ENCODE assay signal across 10 cellular contexts in the genomic region with DNA sequence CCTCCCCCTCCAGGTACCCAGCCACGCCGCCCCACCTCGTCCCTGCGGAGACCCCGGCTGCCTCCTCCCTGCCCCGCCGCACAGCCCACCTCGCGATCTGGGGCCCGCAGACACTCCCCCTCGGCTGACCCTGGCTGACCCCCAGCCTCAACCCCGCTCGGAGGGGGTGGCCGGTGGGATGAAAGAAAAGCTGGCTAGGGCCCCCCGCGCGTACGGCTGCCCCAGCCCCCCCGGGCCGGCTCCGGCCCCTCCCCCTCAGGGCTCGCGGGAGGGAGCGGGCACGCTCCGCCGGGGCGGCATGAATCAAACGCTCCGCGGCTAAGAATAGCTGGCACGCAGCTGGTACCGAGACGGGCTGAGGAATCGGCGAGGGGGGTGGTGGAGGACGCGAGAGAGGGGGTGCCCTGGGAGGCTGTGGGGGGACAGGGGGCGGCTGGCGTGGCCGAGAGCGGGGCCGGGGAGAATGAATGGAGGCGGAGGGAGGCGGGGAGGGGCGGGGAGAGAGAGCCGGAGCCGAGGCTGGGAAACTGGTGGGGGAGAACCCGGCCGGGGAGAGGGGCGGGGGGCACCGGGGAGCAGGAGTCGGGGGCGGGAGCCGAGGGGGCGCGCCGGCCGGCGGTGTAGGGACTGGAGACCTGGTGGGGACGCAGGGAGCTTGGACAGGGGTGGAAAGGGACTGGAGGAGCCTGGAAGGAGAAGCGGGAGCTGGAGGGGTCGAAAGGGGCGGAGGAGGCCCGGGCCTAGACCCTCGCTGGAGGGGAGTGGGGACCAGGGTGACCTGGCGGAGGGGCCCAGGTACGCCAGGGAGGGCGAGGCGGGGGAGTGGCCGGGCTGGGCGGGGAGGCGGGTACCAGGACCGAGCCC. TPM values are rescaled to one million over a fixed set of nuclear protein-coding genes. Genes with fewer than 3 reads are reported as not detected.
A peak's percentile ranks its signal among the peaks of the same experiment; 100 is the strongest.
DNase-seq lines count a peak whose midpoint lies in the region; ATAC-seq lines count a peak whose summit lies in the region.
"Had no signal": no experiment of that assay in that cellular context is flagged by ENCODE, and none has a peak within 500 bp of the region (broad histone marks: within the 10 kb centered on the region; RNA-seq: fewer than 3 reads in every experiment).

No MANE protein-coding gene starts in this region.

- peak in 2 of 3 experiments; percentile 32 to 35 for DNase-seq in NCI-H1417 (lab: John Stamatoyannopoulos, UW)
- no peak for DNase-seq in NCI-H1417 treated with DMSO at 0.1 percent for 48 hours (lab: John Stamatoyannopoulos, UW)
- peak; percentile 37 for DNase-seq in activated T-cell treated with anti-CD3 and anti-CD28 coated beads, Interleukin-2, amount 50 U/mL, for 1 hour
- peak; percentile 70 for DNase-seq in hepatic stellate cell (ENCODE audit: low spot score)
- no peak for DNase-seq in activated CD4-positive, alpha-beta T cell treated with anti-CD3 and anti-CD28 coated beads, Interleukin-2, amount 10 ng/mL, durations not matched to agents 24 days and 14 days
- DNase-seq in NCI-H1694 treated with DMSO at 0.1 percent for 48 hours (lab: John Stamatoyannopoulos, UW), result no peak
- DNase-seq: 8988T had no signal

- H3K36me3 Mint-ChIP-seq in stimulated activated memory B cell treated with anti-CD40 and anti-IgM and Interleukin-4, amounts not matched to agents 10 μg/mL and 1 μg/mL and 100 μg/mL, for 72 hours, result no peaks in the 10 kb centered on the region
- no peaks in the 10 kb centered on the region for H3K36me3 Mint-ChIP-seq in activated CD4-positive, alpha-beta T cell treated with anti-CD3 and anti-CD28 coated beads, Interleukin-2, amount 10 ng/mL, durations not matched to agents 24 days and 14 days (ENCODE audit: low read depth)

- ATAC-seq in stimulated activated memory B cell treated with anti-CD40 and anti-IgM and Interleukin-4, amounts not matched to agents 10 μg/mL and 1 μg/mL and 100 μg/mL, for 72 hours, result peak; percentile 52
- ATAC-seq in GM21723 (IDR thresholded peaks at IDR 0.05; ENCODE audit: unreplicated experiment), result no peak

- intact Hi-C loops in activated CD4-positive, alpha-beta T cell treated with anti-CD3 and anti-CD28 coated beads, Interleukin-2, amount 10 ng/mL, durations not matched to agents 24 days and 14 days (cut with micrococcal nuclease), result no loop called here

- H3K27me3 Mint-ChIP-seq in stimulated activated memory B cell treated with anti-CD40 and anti-IgM and Interleukin-4, amounts not matched to agents 10 μg/mL and 1 μg/mL and 100 μg/mL, for 72 hours, result peaks cover 83% of the 10 kb centered on the region
- H3K27me3 Mint-ChIP-seq in activated CD4-positive, alpha-beta T cell treated with anti-CD3 and anti-CD28 coated beads, Interleukin-2, amount 10 ng/mL, durations not matched to agents 24 days and 14 days, result peaks cover 66% of the 10 kb centered on the region

- H3K9me3 Mint-ChIP-seq in stimulated activated memory B cell treated with anti-CD40 and anti-IgM and Interleukin-4, amounts not matched to agents 10 μg/mL and 1 μg/mL and 100 μg/mL, for 72 hours, result no peaks in the 10 kb centered on the region
- H3K9me3 Mint-ChIP-seq in activated CD4-positive, alpha-beta T cell treated with anti-CD3 and anti-CD28 coated beads, Interleukin-2, amount 10 ng/mL, durations not matched to agents 24 days and 14 days, result no peaks in the 10 kb centered on the region
- H3K9me3 Mint-ChIP-seq: activated T-helper 1 cell treated with anti-CD3 and anti-CD28 coated beads, Interleukin-12 subunit alpha, Interleukin-12 subunit beta, Interleukin-2, Interleukin-4 antibody, amounts not matched to agents 30 ng/mL and 10 ng/mL and 1 ng/mL, durations not matched to agents 14 hours and 24 hours and 36 hours had no signal

- H3K27ac Mint-ChIP-seq in stimulated activated memory B cell treated with anti-CD40 and anti-IgM and Interleukin-4, amounts not matched to agents 10 μg/mL and 1 μg/mL and 100 μg/mL, for 72 hours, result no peak overlapping the region
- H3K27ac Mint-ChIP-seq in activated CD4-positive, alpha-beta T cell treated with anti-CD3 and anti-CD28 coated beads, Interleukin-2, amount 10 ng/mL, durations not matched to agents 24 days and 14 days, result no peak overlapping the region
- H3K27ac Mint-ChIP-seq: activated T-helper 1 cell treated with anti-CD3 and anti-CD28 coated beads, Interleukin-12 subunit alpha, Interleukin-12 subunit beta, Interleukin-2, Interleukin-4 antibody, amounts not matched to agents 30 ng/mL and 10 ng/mL and 1 ng/mL, durations not matched to agents 14 hours and 24 hours and 36 hours had no signal

- H3K4me1 Mint-ChIP-seq in stimulated activated memory B cell treated with anti-CD40 and anti-IgM and Interleukin-4, amounts not matched to agents 10 μg/mL and 1 μg/mL and 100 μg/mL, for 72 hours, result peaks cover 23% of the 10 kb centered on the region
- peaks cover 3% of the 10 kb centered on the region for H3K4me1 Mint-ChIP-seq in activated CD4-positive, alpha-beta T cell treated with anti-CD3 and anti-CD28 coated beads, Interleukin-2, amount 10 ng/mL, durations not matched to agents 24 days and 14 days

- peak overlapping the region; percentile 58 for H3K4me3 Mint-ChIP-seq in stimulated activated memory B cell treated with anti-CD40 and anti-IgM and Interleukin-4, amounts not matched to agents 10 μg/mL and 1 μg/mL and 100 μg/mL, for 72 hours
- H3K4me3 Mint-ChIP-seq in activated CD4-positive, alpha-beta T cell treated with anti-CD3 and anti-CD28 coated beads, Interleukin-2, amount 10 ng/mL, durations not matched to agents 24 days and 14 days, result no peak overlapping the region
- H3K4me3 Mint-ChIP-seq: activated T-helper 1 cell treated with anti-CD3 and anti-CD28 coated beads, Interleukin-12 subunit alpha, Interleukin-12 subunit beta, Interleukin-2, Interleukin-4 antibody, amounts not matched to agents 30 ng/mL and 10 ng/mL and 1 ng/mL, durations not matched to agents 14 hours and 24 hours and 36 hours had no signal

RNA-seq across cellular contexts. Expression of a gene that starts 1.1 kb away (rescaled TPM):
- not detected in 2 replicates for total RNA-seq in activated CD4-positive, alpha-beta T cell treated with anti-CD3 and anti-CD28 coated beads, Interleukin-2, amount 10 ng/mL, durations not matched to agents 24 days and 14 days
- total RNA-seq: activated T-helper 1 cell treated with anti-CD3 and anti-CD28 coated beads, Interleukin-12 subunit alpha, Interleukin-12 subunit beta, Interleukin-2, Interleukin-4 antibody, amounts not matched to agents 30 ng/mL and 10 ng/mL and 1 ng/mL, durations not matched to agents 14 hours and 24 hours and 36 hours had no signal

RNA-seq across cellular contexts. Expression of a gene that starts 4.7 kb away (rescaled TPM):
- total RNA-seq in activated CD4-positive, alpha-beta T cell treated with anti-CD3 and anti-CD28 coated beads, Interleukin-2, amount 10 ng/mL, durations not matched to agents 24 days and 14 days, result 0.89 and 1.3 TPM in 2 replicates

RNA-seq across cellular contexts. Expression of a gene that starts 51.8 kb away (rescaled TPM):
- not detected in 2 replicates for total RNA-seq in activated CD4-positive, alpha-beta T cell treated with anti-CD3 and anti-CD28 coated beads, Interleukin-2, amount 10 ng/mL, durations not matched to agents 24 days and 14 days
- total RNA-seq: activated T-helper 1 cell treated with anti-CD3 and anti-CD28 coated beads, Interleukin-12 subunit alpha, Interleukin-12 subunit beta, Interleukin-2, Interleukin-4 antibody, amounts not matched to agents 30 ng/mL and 10 ng/mL and 1 ng/mL, durations not matched to agents 14 hours and 24 hours and 36 hours had no signal

Comparison
In these comparisons a context has a peak if more than half of its experiments do, and no peak if none do; other contexts are left out.
1. DNase-seq: peak in NCI-H1417 (2 of 3), activated T-cell treated with anti-CD3 and anti-CD28 coated beads, Interleukin-2, amount 50 U/mL, for 1 hour (single experiment) and hepatic stellate cell (single experiment); none in NCI-H1417 treated with DMSO at 0.1 percent for 48 hours (single experiment), activated CD4-positive, alpha-beta T cell treated with anti-CD3 and anti-CD28 coated beads, Interleukin-2, amount 10 ng/mL, durations not matched to agents 24 days and 14 days (single experiment) and NCI-H1694 treated with DMSO at 0.1 percent for 48 hours (single experiment).